Comparison of ENCODE assay signal across 18 cellular contexts in genomic region chr10:29791773-29792172, GRCh38.
"Had no signal": no experiment of that assay in that cellular context is flagged by ENCODE, and none has a peak within 500 bp of the region (broad histone marks: within the 10 kb centered on the region; RNA-seq: fewer than 3 reads in every experiment).

No MANE protein-coding gene starts in this region.

- H3K27me3 ChIP-seq: esophagus squamous epithelium, upper lobe of left lung had no signal

- H3K4me3 ChIP-seq: esophagus squamous epithelium, lung, upper lobe of left lung had no signal

- H3K4me1 Mint-ChIP-seq: activated naive CD4-positive, alpha-beta T cell treated with anti-CD3 and anti-CD28 coated beads, Interleukin-2, amount 50 U/mL, for 24 hours had no signal

- H3K27ac ChIP-seq: WERI-Rb-1 had no signal

- H3K9me3 Mint-ChIP-seq: activated naive CD4-positive, alpha-beta T cell treated with anti-CD3 and anti-CD28 coated beads, Interleukin-2, amount 50 U/mL, for 24 hours; dendritic cell treated with granulocyte-macrophage colony-stimulating factor and Interleukin-4, amounts not matched to agents 40 ng/mL and 50 ng/mL, for 4 days had no signal

- H3K36me3 Mint-ChIP-seq: activated naive CD4-positive, alpha-beta T cell treated with anti-CD3 and anti-CD28 coated beads, Interleukin-2, amount 50 U/mL, for 24 hours had no signal

- H3K4me3 Mint-ChIP-seq: activated naive CD4-positive, alpha-beta T cell treated with anti-CD3 and anti-CD28 coated beads, Interleukin-2, amount 50 U/mL, for 24 hours; dendritic cell treated with granulocyte-macrophage colony-stimulating factor and Interleukin-4, amounts not matched to agents 40 ng/mL and 50 ng/mL, for 4 days; nephron had no signal

- H3K36me3 ChIP-seq: esophagus squamous epithelium, upper lobe of left lung, WERI-Rb-1 had no signal

- H3K27ac Mint-ChIP-seq: activated naive CD4-positive, alpha-beta T cell treated with anti-CD3 and anti-CD28 coated beads, Interleukin-2, amount 50 U/mL, for 24 hours; dendritic cell treated with granulocyte-macrophage colony-stimulating factor and Interleukin-4, amounts not matched to agents 40 ng/mL and 50 ng/mL, for 4 days; nephron had no signal

- DNase-seq: activated CD4-positive, alpha-beta T cell treated with anti-CD3 and anti-CD28 coated beads for 1 hour; activated CD4-positive, alpha-beta T cell treated with anti-CD3 and anti-CD28 coated beads, Interleukin-2, amount 50 U/mL, for 4 hours; activated gamma-delta T cell; effector CD8-positive, alpha-beta T cell; esophagus squamous epithelium; left colon; nucleus accumbens; posterior cingulate gyrus; stimulated activated CD4-positive, alpha-beta T cell treated with anti-CD3 and anti-CD28 coated beads, Interleukin-12 subunit alpha, Interleukin-12 subunit beta, amount 100 ng/mL, for 4 hours; stimulated activated CD4-positive, alpha-beta T cell treated with anti-CD3 and anti-CD28 coated beads, Interleukin-1b, Interleukin-23, amount 100 ng/mL, for 48 hours; stimulated activated naive CD8-positive, alpha-beta T cell treated with anti-CD3 and anti-CD28 coated beads, Interleukin-15, Interleukin-2, amounts not matched to agents 100 U/mL and 50 U/mL, for 24 hours; T1000; upper lobe of left lung; WERI-Rb-1 had no signal

- ATAC-seq: left colon; stimulated activated naive CD8-positive, alpha-beta T cell treated with anti-CD3 and anti-CD28 coated beads, Interleukin-15, Interleukin-2, amounts not matched to agents 100 U/mL and 50 U/mL, for 24 hours had no signal

- H3K9me3 ChIP-seq: upper lobe of left lung had no signal
